8 cellular contexts compared by ENCODE assay signal in the genomic region with DNA sequence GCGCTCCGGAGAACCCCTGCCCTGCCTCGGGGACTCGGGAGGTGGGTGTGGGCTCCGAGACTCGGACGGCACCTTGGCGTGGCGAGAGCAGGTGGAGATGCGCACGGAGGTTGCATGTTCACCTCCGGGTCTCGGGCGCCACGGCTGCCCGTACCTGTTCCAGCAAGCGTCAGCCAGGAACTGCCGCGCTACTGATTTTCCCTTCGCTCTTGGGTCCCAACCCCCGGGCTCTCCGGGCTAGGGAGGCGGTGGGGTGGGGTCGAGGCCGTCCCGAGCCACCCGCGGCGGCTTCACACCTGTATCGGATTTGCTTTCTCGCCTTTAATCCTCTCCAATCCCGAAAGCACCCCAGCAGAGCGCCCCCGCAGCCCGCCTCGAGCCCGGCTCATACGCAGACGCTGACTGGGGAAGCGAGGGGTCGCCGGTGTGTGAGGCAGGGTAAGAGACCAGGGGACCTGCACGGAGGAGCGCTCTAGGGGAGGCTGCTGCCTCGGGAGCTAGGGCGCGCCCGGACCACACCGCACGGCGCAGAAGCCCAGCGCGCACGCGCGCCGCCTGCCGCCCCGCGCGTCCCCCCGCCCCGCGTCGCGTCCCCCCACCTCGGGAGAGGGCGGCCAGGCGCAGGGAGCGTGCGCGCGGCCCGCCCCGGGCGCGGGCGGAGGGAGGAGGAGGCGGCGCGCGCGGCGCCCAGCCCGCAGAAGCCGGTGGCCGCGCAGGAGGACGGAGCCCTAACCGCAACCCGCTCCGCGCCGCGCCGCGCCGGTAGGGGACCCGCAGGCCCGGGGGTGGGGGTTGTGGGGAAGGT. TPM values are rescaled to one million over a fixed set of nuclear protein-coding genes. Genes with fewer than 3 reads are reported as not detected.
DNase-seq lines count a peak whose midpoint lies in the region; ATAC-seq and TF ChIP-seq lines count a peak whose summit lies in the region.

Gene DUSP14 (plus strand): TSS at position 695 of the 805 bp plus-strand sequence. CDS start 22,382 bp downstream, outside the sequence.

- POLR2A ChIA-PET in activated CD8-positive, alpha-beta T cell treated with anti-CD3 and anti-CD28 coated beads for 36 hours (lab: Charles Lee), result interaction anchor here (0.5 kb wide), 1 partner anchor 79 kb away, joined by 3 read pairs; no protein-coding TSS in a partner anchor

- DNase-seq in AML-193 (lab: John Stamatoyannopoulos, UW) (peak; percentile 73 to 75), NCI-H526 treated with DMSO at 0.1 percent for 48 hours (lab: John Stamatoyannopoulos, UW) (peak; percentile 75), ecto neural progenitor cell (ENCODE audit: low spot score) (peak; percentile 91), lower lobe of right lung (peak; percentile 82)
- DNase-seq in activated CD8-positive, alpha-beta T cell treated with anti-CD3 and anti-CD28 coated beads for 36 hours, result peak; percentile 79
- peak; percentile 49 to 66 (median 65) for DNase-seq in stimulated activated CD4-positive, alpha-beta T cell treated with anti-CD3 and anti-CD28 coated beads, TNF-alpha, amount 100 ng/mL, for 1 hour (ENCODE audit: low read depth in 3 of 3, low spot score in 1 of 3)

- H3K27me3 Mint-ChIP-seq in activated CD8-positive, alpha-beta T cell treated with anti-CD3 and anti-CD28 coated beads for 36 hours, result no peaks in the 10 kb centered on the region

- H3K4me1 Mint-ChIP-seq in activated CD8-positive, alpha-beta T cell treated with anti-CD3 and anti-CD28 coated beads for 36 hours (ENCODE audit: low read depth), result peaks cover 48% of the 10 kb centered on the region

- intact Hi-C loops in activated CD8-positive, alpha-beta T cell treated with anti-CD3 and anti-CD28 coated beads for 36 hours (cut with micrococcal nuclease), result no loop called here
- intact Hi-C loops in lower lobe of right lung (cut with DNase I), result no loop called here

- H3K27me3 ChIP-seq in lower lobe of right lung (ENCODE audit: low read depth), result no peaks in the 10 kb centered on the region

- H3K4me3 Mint-ChIP-seq in activated CD8-positive, alpha-beta T cell treated with anti-CD3 and anti-CD28 coated beads for 36 hours, result peak within 1 kb of the TSS; percentile 87

- peak within 1 kb of the TSS; percentile 85 for H3K4me3 ChIP-seq in lower lobe of right lung

- TF ChIP-seq CTCF in activated CD8-positive, alpha-beta T cell treated with anti-CD3 and anti-CD28 coated beads for 36 hours (IDR thresholded peaks at IDR 0.05), result no peak
- no peak for TF ChIP-seq CTCF in lower lobe of right lung (IDR thresholded peaks at IDR 0.05)

- no peaks in the 10 kb centered on the region for H3K36me3 ChIP-seq in lower lobe of right lung

- no peaks in the 10 kb centered on the region for H3K36me3 Mint-ChIP-seq in activated CD8-positive, alpha-beta T cell treated with anti-CD3 and anti-CD28 coated beads for 36 hours (ENCODE audit: low read depth)

- H3K4me1 ChIP-seq in lower lobe of right lung, result peaks cover 36% of the 10 kb centered on the region

- ATAC-seq in GM19023 (IDR thresholded peaks at IDR 0.05; ENCODE audit: unreplicated experiment), result peak; percentile 60
- ATAC-seq in HG03280 (IDR thresholded peaks at IDR 0.05; ENCODE audit: unreplicated experiment), result peak; percentile 64
- ATAC-seq in activated CD8-positive, alpha-beta T cell treated with anti-CD3 and anti-CD28 coated beads for 36 hours, result peak; percentile 80
- peak; percentile 88 to 95 for ATAC-seq in lower lobe of right lung

- H3K27ac ChIP-seq in lower lobe of right lung, result peak within 1 kb of the TSS; percentile 92

- peak within 1 kb of the TSS; percentile 92 for H3K27ac Mint-ChIP-seq in activated CD8-positive, alpha-beta T cell treated with anti-CD3 and anti-CD28 coated beads for 36 hours

- CTCF ChIA-PET in activated CD8-positive, alpha-beta T cell treated with anti-CD3 and anti-CD28 coated beads for 36 hours (lab: Charles Lee), result interaction anchor here (1.0 kb wide), 1 partner anchor 98 kb away, joined by 3 read pairs; no protein-coding TSS in a partner anchor

- no peaks in the 10 kb centered on the region for H3K9me3 ChIP-seq in lower lobe of right lung

- H3K9me3 Mint-ChIP-seq in activated CD8-positive, alpha-beta T cell treated with anti-CD3 and anti-CD28 coated beads for 36 hours, result no peaks in the 10 kb centered on the region

RNA-seq across cellular contexts. Expression of gene DUSP14, which starts in this region (rescaled TPM):
- total RNA-seq in activated CD8-positive, alpha-beta T cell treated with anti-CD3 and anti-CD28 coated beads for 36 hours, result 10 to 100 TPM; 13.3 to 15.5 TPM
- 7.7 TPM for total RNA-seq in lower lobe of right lung

Comparison
In these comparisons a context has a peak if more than half of its experiments do, and no peak if none do; other contexts are left out.
1. Peak in every context shown above with its lines: DNase-seq, ATAC-seq, H3K4me3 ChIP-seq and H3K27ac ChIP-seq.